ENCODE assay signal across 7 cellular contexts in the genomic region with DNA sequence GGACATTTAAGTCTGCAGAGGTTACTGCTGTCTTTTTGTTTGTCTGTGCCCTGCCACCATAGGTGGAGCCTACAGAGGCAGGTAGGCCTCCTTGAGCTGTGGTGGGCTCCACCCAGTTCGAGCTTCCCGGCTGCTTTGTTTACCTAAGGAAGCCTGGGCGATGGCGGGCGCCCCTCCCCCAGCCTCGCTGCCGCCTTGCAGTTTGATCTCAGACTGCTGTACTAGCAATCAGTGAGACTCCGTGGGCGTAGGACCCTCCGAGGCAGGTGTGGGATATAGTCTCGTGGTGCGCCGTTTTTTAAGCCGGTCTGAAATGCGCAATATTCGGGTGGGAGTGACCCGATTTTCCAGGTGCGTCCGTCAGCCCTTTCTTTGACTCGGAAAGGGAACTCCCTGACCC.
DNase-seq lines count a peak whose midpoint lies in the region; ATAC-seq and TF ChIP-seq lines count a peak whose summit lies in the region.
"Not testable (repeated sequence)": the region's sequence is repeated elsewhere in the genome, so short reads cannot be mapped to it uniquely, and the experiment has no call there.

No MANE protein-coding gene starts in this region.

- H3K4me1 ChIP-seq in HUES6 (ENCODE audit: control insufficient read depth, insufficient read depth, low read length); SK-N-SH (ENCODE audit: control insufficient read depth in 1 of 2, insufficient read depth in 2 of 2, low read depth in 1 of 2, low read length in 1 of 2); iPS-15b (ENCODE audit: control insufficient read depth, insufficient read depth, low read length); mucosa of descending colon (ENCODE audit: low read depth); parathyroid adenoma: not testable (repeated sequence)

- H3K4me2 ChIP-seq in SK-N-SH: peak overlapping the region; percentile 44; the same call in 1 of the 2 replicates
- H3K4me2 ChIP-seq in parathyroid adenoma (ENCODE audit: low read length): not testable (repeated sequence)

- H3K36me3 ChIP-seq in HUES6 (ENCODE audit: control insufficient read depth, insufficient read depth, low read length); SK-N-SH (replicated peaks in 1 of 2; ENCODE audit: control insufficient read depth in 1 of 2, insufficient read depth in 2 of 2, low read length in 1 of 2); iPS-15b (ENCODE audit: control insufficient read depth, insufficient read depth, low read length); mucosa of descending colon (ENCODE audit: low read depth); parathyroid adenoma (ENCODE audit: control insufficient read depth, insufficient read depth, low read length): not testable (repeated sequence)

- H3K9ac ChIP-seq in HUES6 (ENCODE audit: low read length) (peak overlapping the region; percentile 49), iPS-15b (ENCODE audit: low read depth, low read length) (peak overlapping the region; percentile 41)
- H3K9ac ChIP-seq in SK-N-SH, parathyroid adenoma: not testable (repeated sequence)

- H3F3A ChIP-seq in SK-N-SH (replicated peaks; ENCODE audit: insufficient read depth): not testable (repeated sequence)

- H4K20me1 ChIP-seq in SK-N-SH (ENCODE audit: insufficient read depth): not testable (repeated sequence)

- intact Hi-C loops in mucosa of descending colon (cut with DNase I, micrococcal nuclease): not testable (repeated sequence)

- not testable (repeated sequence) for TF ChIP-seq CTCF in SK-N-SH (IDR thresholded peaks at IDR 0.05); fibroblast of villous mesenchyme (IDR thresholded peaks at IDR 0.05; ENCODE audit: insufficient read depth, low read depth, low read length); mucosa of descending colon (IDR thresholded peaks at IDR 0.05); parathyroid adenoma (IDR thresholded peaks at IDR 0.05)

- H3K27ac ChIP-seq in HUES6 (ENCODE audit: low read depth, low read length); SK-N-SH (ENCODE audit: low read depth in 2 of 2, low read length in 1 of 2): not testable (repeated sequence)
- H3K27ac ChIP-seq in parathyroid adenoma: peak overlapping the region; percentile 74

- TF ChIP-seq RAD21 in SK-N-SH (IDR thresholded peaks at IDR 0.05; ENCODE audit: low read length): not testable (repeated sequence)

- not testable (repeated sequence) for H3K9me2 ChIP-seq in SK-N-SH

- TF ChIP-seq EP300 in SK-N-SH (IDR thresholded peaks at IDR 0.05; ENCODE audit: borderline replicate concordance in 1 of 2, low read depth in 1 of 2, low read length in 1 of 2): not testable (repeated sequence)

- H3K79me2 ChIP-seq in SK-N-SH (ENCODE audit: insufficient read depth); parathyroid adenoma: not testable (repeated sequence)

- ATAC-seq in mucosa of descending colon: not testable (repeated sequence)

- 40% methylated on average over 5 of the region's 20 CpGs for WGBS in SK-N-SH (ENCODE audit: low lambda C conversion rate)

- H3K4me3 ChIP-seq in HUES6 (ENCODE audit: low read depth, low read length): peak overlapping the region; percentile 57
- peak overlapping the region in 1 of 2 experiments; percentile 43; a peak in 2 of 4 replicates for H3K4me3 ChIP-seq in SK-N-SH (ENCODE audit: low read depth in 2 of 2, low read length in 1 of 2)
- peak overlapping the region; percentile 23 for H3K4me3 ChIP-seq in fibroblast of villous mesenchyme (ENCODE audit: low read depth, low read length)
- H3K4me3 ChIP-seq in iPS-15b (ENCODE audit: low read depth, low read length): peak overlapping the region; percentile 69
- H3K4me3 ChIP-seq in mucosa of descending colon; parathyroid adenoma (ENCODE audit: low read depth, low read length): not testable (repeated sequence)

- POLR2A ChIA-PET in SK-N-SH (lab: Yijun Ruan, JAX): not testable (repeated sequence)

- H2AFZ ChIP-seq in SK-N-SH (ENCODE audit: low read depth) (peak overlapping the region; percentile 42; the same call in 1 of the 2 replicates), parathyroid adenoma (peak overlapping the region; percentile 76)

- H3K9me3 ChIP-seq in HUES6 (ENCODE audit: control insufficient read depth, insufficient read depth, low read depth, low read length); SK-N-SH; iPS-15b (ENCODE audit: control insufficient read depth, insufficient read depth, low read length); mucosa of descending colon; parathyroid adenoma (ENCODE audit: control insufficient read depth, low read length): not testable (repeated sequence)

- CTCF ChIA-PET in SK-N-SH (lab: Yijun Ruan, JAX): not testable (repeated sequence)

- not testable (repeated sequence) for H3K27me3 ChIP-seq in HUES6 (ENCODE audit: control insufficient read depth, insufficient read depth, low read length); SK-N-SH (ENCODE audit: insufficient read depth); iPS-15b (ENCODE audit: control insufficient read depth, insufficient read depth, low read length); parathyroid adenoma (ENCODE audit: control insufficient read depth, insufficient read depth, low read length)

- DNase-seq in ELF-1 (ENCODE audit: low read depth, low spot score) (peak; percentile 56), mucosa of descending colon (peak; percentile 41 to 50 (median 44))
- not testable (repeated sequence) for DNase-seq in SK-N-SH; fibroblast of villous mesenchyme (ENCODE audit: low read depth)
